8 cellular contexts compared by ENCODE assay signal in the genomic region with DNA sequence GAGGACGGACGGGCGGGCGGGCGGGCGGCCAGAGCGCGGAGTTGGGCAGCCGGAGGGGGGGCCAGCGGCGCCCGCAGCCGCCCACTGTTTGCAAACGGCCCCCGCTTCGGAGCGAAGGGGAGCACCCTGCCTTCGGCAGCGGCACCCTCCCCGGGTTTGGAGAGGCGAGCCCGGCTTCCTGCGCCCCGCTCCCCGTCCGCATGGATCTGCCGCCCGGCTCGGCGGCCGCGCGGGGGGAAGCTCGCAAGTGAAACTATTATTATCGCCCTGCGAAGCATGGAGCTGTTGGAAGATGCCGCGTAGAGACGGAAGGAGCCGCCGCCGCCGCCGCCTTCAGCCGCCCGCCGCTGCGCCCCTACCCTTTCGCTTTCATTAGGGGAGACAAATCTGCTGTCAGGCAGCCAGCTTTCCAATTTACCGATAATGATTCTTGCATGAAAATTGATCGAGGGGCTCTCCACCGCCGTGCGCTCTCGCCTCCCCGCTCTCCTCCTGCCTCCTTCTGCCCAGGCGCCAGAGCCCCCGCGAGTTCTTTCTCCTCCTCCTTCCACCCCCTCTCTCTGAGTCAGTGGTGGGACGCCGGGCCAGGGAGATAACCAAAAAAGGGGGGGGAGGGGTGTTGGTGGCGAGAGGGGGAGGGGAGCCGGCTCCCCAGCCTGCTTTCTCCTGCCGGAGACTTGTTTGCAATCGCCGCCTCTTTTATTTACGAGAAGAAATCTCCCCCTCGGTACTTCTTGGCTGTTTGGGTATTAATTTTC. TPM values are rescaled to one million over a fixed set of nuclear protein-coding genes. Genes with fewer than 3 reads are reported as not detected.
DNase-seq lines count a peak whose midpoint lies in the region; ATAC-seq and TF ChIP-seq lines count a peak whose summit lies in the region.

No MANE protein-coding gene starts in this region.

- no peaks in the 10 kb centered on the region for H3K27me3 ChIP-seq in SJCRH30

- ATAC-seq in GM18858 (IDR thresholded peaks at IDR 0.05; ENCODE audit: unreplicated experiment), result no peak

- peaks cover 41% of the 10 kb centered on the region for H3K9me3 Mint-ChIP-seq in glutamatergic neuron (ENCODE audit: unreplicated experiment)
- H3K9me3 Mint-ChIP-seq in progenitor cell of endocrine pancreas (ENCODE audit: low read depth), result no peaks in the 10 kb centered on the region

- no peaks in the 10 kb centered on the region for H3K9me3 ChIP-seq in HEK293 (ENCODE audit: control insufficient read depth, insufficient read depth, low read depth, low read length)
- H3K9me3 ChIP-seq in SJCRH30 (replicated peaks), result no peaks in the 10 kb centered on the region

- POLR2A ChIA-PET in HEK293 (lab: Yijun Ruan, JAX), result interaction anchor here (0.6 to 5.0 kb wide), 6 partner anchors 19 to 164 kb away, joined by 5 to 37 read pairs (median 6); a partner anchor contains a TSS

- H3K27me3 Mint-ChIP-seq in glutamatergic neuron (ENCODE audit: unreplicated experiment) (peaks cover 46% of the 10 kb centered on the region), progenitor cell of endocrine pancreas (no peaks in the 10 kb centered on the region)

- H3K4me1 ChIP-seq in HEK293 (ENCODE audit: control insufficient read depth, insufficient read depth, low read length) (peaks cover 5% of the 10 kb centered on the region), SJCRH30 (0 out of 2 replicates have a peak, but pooled peaks cover 3% of the 10 kb centered on the region)

- no peak for TF ChIP-seq CTCF in HEK293 (tag by site-specific recombination; IDR thresholded peaks at IDR 0.05)
- TF ChIP-seq CTCF in glutamatergic neuron (IDR thresholded peaks at IDR 0.05; ENCODE audit: partially characterized antibody, unreplicated experiment), result no peak
- TF ChIP-seq CTCF in progenitor cell of endocrine pancreas (IDR thresholded peaks at IDR 0.05; ENCODE audit: unreplicated experiment), result no peak

- peak overlapping the region; percentile 95 for H3K4me3 Mint-ChIP-seq in glutamatergic neuron (ENCODE audit: unreplicated experiment)
- H3K4me3 Mint-ChIP-seq in progenitor cell of endocrine pancreas (ENCODE audit: low read depth), result peak overlapping the region; percentile 97

- peaks cover 20% of the 10 kb centered on the region for H3K4me1 Mint-ChIP-seq in glutamatergic neuron (ENCODE audit: low read depth, unreplicated experiment)
- H3K4me1 Mint-ChIP-seq in progenitor cell of endocrine pancreas (ENCODE audit: low read depth), result peaks cover 40% of the 10 kb centered on the region

- H3K27ac ChIP-seq in HEK293 (ENCODE audit: extremely low read depth, low read depth, low read length), result peak overlapping the region; percentile 91
- peak overlapping the region; percentile 60 for H3K27ac ChIP-seq in SJCRH30

- no peaks in the 10 kb centered on the region for H3K36me3 ChIP-seq in HEK293 (ENCODE audit: control insufficient read depth in 2 of 2, insufficient read depth in 1 of 2, low read length in 2 of 2)
- H3K36me3 ChIP-seq in SJCRH30, result no peaks in the 10 kb centered on the region

- peak overlapping the region; percentile 96 for H3K27ac Mint-ChIP-seq in glutamatergic neuron (ENCODE audit: unreplicated experiment)
- peak overlapping the region; percentile 97 for H3K27ac Mint-ChIP-seq in progenitor cell of endocrine pancreas

- DNase-seq in AG08395 (ENCODE audit: low spot score), result peak; percentile 76
- peak; percentile 45 to 62 for DNase-seq in SJCRH30
- peak; percentile 59 for DNase-seq in activated naive CD4-positive, alpha-beta T cell treated with anti-CD3 and anti-CD28 coated beads, Interleukin-2, amount 50 U/mL, for 16 hours
- DNase-seq in glutamatergic neuron, result peak; percentile 69
- peak; percentile 41 for DNase-seq in progenitor cell of endocrine pancreas (ENCODE audit: low spot score, unreplicated experiment)
- no peak for DNase-seq in COLO829 (ENCODE audit: low spot score)

- H3K4me3 ChIP-seq in HEK293 (ENCODE audit: low read depth, low read length), result peak overlapping the region; percentile 69
- peak overlapping the region; percentile 83 for H3K4me3 ChIP-seq in SJCRH30

- CTCF ChIA-PET in HEK293 (lab: Yijun Ruan, JAX), result interaction anchor here (0.5 to 2.2 kb wide), 8 partner anchors 18 to 378 kb away, joined by 3 to 13 read pairs (median 4); a partner anchor contains a TSS

- no peaks in the 10 kb centered on the region for H3K36me3 Mint-ChIP-seq in glutamatergic neuron (ENCODE audit: unreplicated experiment)
- no peaks in the 10 kb centered on the region for H3K36me3 Mint-ChIP-seq in progenitor cell of endocrine pancreas (ENCODE audit: insufficient read depth)

TF ChIP-seq in HEK293, 187 proteins besides CTCF, POLR2A, EP300 and RAD21 (continues in another document):
- no peak for TF ChIP-seq ZNF560 (tag by site-specific recombination; IDR thresholded peaks at IDR 0.05; ENCODE audit: borderline replicate concordance)
- TF ChIP-seq, protein P1, sequence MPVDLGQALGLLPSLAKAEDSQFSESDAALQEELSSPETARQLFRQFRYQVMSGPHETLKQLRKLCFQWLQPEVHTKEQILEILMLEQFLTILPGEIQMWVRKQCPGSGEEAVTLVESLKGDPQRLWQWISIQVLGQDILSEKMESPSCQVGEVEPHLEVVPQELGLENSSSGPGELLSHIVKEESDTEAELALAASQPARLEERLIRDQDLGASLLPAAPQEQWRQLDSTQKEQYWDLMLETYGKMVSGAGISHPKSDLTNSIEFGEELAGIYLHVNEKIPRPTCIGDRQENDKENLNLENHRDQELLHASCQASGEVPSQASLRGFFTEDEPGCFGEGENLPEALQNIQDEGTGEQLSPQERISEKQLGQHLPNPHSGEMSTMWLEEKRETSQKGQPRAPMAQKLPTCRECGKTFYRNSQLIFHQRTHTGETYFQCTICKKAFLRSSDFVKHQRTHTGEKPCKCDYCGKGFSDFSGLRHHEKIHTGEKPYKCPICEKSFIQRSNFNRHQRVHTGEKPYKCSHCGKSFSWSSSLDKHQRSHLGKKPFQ (tag by site-specific recombination; IDR thresholded peaks at IDR 0.05), result no peak
- TF ChIP-seq, protein P2, sequence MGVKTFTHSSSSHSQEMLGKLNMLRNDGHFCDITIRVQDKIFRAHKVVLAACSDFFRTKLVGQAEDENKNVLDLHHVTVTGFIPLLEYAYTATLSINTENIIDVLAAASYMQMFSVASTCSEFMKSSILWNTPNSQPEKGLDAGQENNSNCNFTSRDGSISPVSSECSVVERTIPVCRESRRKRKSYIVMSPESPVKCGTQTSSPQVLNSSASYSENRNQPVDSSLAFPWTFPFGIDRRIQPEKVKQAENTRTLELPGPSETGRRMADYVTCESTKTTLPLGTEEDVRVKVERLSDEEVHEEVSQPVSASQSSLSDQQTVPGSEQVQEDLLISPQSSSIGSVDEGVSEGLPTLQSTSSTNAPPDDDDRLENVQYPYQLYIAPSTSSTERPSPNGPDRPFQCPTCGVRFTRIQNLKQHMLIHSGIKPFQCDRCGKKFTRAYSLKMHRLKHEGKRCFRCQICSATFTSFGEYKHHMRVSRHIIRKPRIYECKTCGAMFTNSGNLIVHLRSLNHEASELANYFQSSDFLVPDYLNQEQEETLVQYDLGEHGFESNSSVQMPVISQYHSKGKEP (tag by site-specific recombination; IDR thresholded peaks at IDR 0.05), result peak; percentile 7; the same call in 1 of the 2 replicates
- no peak for TF ChIP-seq ZNF76 (tag by site-specific recombination; IDR thresholded peaks at IDR 0.05; ENCODE audit: borderline replicate concordance, low read depth)
- TF ChIP-seq ZIC2 (tag by site-specific recombination; IDR thresholded peaks at IDR 0.05), result peak; percentile 26
- TF ChIP-seq ZNF433 (tag by site-specific recombination; IDR thresholded peaks at IDR 0.05; ENCODE audit: low read depth), result no peak
- no peak for TF ChIP-seq ZNF19 (tag by site-specific recombination; IDR thresholded peaks at IDR 0.05; ENCODE audit: low read depth)
- TF ChIP-seq BCL11B (tag by site-specific recombination; IDR thresholded peaks at IDR 0.05; ENCODE audit: low read depth), result no peak
- no peak for TF ChIP-seq SETDB1 (IDR thresholded peaks at IDR 0.05; ENCODE audit: insufficient read length, low read length)
- TF ChIP-seq, protein P3, sequence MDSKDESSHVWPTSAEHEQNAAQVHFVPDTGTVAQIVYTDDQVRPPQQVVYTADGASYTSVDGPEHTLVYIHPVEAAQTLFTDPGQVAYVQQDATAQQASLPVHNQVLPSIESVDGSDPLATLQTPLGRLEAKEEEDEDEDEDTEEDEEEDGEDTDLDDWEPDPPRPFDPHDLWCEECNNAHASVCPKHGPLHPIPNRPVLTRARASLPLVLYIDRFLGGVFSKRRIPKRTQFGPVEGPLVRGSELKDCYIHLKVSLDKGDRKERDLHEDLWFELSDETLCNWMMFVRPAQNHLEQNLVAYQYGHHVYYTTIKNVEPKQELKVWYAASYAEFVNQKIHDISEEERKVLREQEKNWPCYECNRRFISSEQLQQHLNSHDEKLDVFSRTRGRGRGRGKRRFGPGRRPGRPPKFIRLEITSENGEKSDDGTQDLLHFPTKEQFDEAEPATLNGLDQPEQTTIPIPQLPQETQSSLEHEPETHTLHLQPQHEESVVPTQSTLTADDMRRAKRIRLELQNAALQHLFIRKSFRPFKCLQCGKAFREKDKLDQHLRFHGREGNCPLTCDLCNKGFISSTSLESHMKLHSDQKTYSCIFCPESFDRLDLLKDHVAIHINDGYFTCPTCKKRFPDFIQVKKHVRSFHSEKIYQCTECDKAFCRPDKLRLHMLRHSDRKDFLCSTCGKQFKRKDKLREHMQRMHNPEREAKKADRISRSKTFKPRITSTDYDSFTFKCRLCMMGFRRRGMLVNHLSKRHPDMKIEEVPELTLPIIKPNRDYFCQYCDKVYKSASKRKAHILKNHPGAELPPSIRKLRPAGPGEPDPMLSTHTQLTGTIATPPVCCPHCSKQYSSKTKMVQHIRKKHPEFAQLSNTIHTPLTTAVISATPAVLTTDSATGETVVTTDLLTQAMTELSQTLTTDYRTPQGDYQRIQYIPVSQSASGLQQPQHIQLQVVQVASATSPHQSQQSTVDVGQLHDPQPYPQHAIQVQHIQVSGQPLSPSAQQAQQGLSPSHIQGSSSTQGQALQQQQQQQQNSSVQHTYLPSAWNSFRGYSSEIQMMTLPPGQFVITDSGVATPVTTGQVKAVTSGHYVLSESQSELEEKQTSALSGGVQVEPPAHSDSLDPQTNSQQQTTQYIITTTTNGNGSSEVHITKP (tag by site-specific recombination; IDR thresholded peaks at IDR 0.05), result peak; percentile 93
- no peak for TF ChIP-seq ZNF324 (tag by site-specific recombination; IDR thresholded peaks at IDR 0.05)
- no peak; the same call in 1 of the 2 replicates for TF ChIP-seq ZNF777 (tag by site-specific recombination; IDR thresholded peaks at IDR 0.05; ENCODE audit: borderline replicate concordance)
- no peak for TF ChIP-seq MEIS1 (CRISPR knock-in tag; IDR thresholded peaks at IDR 0.05; ENCODE audit: borderline replicate concordance)
- TF ChIP-seq ZNF426 (tag by site-specific recombination; IDR thresholded peaks at IDR 0.05), result no peak
- no peak for TF ChIP-seq ZNF221 (tag by site-specific recombination; IDR thresholded peaks at IDR 0.05; ENCODE audit: borderline replicate concordance)
- TF ChIP-seq ZNF544 (tag by site-specific recombination; IDR thresholded peaks at IDR 0.05), result no peak

RNA-seq across cellular contexts. Expression of a gene that starts 58.2 kb away (rescaled TPM):
- 31.1 and 33.8 TPM in 2 replicates for total RNA-seq in SJCRH30 (2014; rRNA removed; shearing (Covaris generic))
- total RNA-seq in glutamatergic neuron (ENCODE audit: unreplicated experiment) (473 TPM), progenitor cell of endocrine pancreas (136 and 143 TPM in 2 replicates)
